Comparison of ENCODE assay signal across 23 cellular contexts in the genomic region with DNA sequence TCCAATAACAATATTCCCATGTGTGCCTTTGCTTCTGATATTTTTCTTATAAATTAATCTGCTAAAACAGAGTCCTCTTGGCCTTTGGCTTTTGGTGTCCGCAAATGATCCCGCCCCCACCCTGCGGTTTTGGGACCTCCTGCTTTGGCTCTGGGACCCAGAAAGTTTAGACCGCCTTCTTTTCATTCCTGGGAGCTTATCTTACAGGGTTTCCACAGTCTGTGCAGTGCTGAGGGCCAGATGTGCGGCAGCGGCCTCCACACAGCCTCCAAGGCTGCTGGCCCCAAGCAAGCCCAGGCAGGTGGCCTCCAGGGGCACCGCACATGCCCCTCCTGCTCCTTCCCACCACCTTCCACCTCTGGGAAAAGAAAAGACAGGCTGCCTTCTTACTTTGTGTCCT.
DNase-seq lines count a peak whose midpoint lies in the region; ATAC-seq and TF ChIP-seq lines count a peak whose summit lies in the region.
"Had no signal": no experiment of that assay in that cellular context is flagged by ENCODE, and none has a peak within 500 bp of the region (broad histone marks: within the 10 kb centered on the region; RNA-seq: fewer than 3 reads in every experiment).

No MANE protein-coding gene starts in this region.

- no peaks in the 10 kb centered on the region for H3K79me2 ChIP-seq in GM23338 (replicated peaks; ENCODE audit: insufficient read depth)

- peaks cover 7% of the 10 kb centered on the region; the same call in 2 of the 3 replicates for H3K4me1 Mint-ChIP-seq in GM23338
- peaks cover under 1% of the 10 kb centered on the region; the same call in 1 of the 2 replicates for H3K4me1 Mint-ChIP-seq in HFFc6 (ENCODE audit: low read depth)
- H3K4me1 Mint-ChIP-seq: CD4-positive, CD25-positive, alpha-beta regulatory T cell had no signal

- no peaks in the 10 kb centered on the region for H3K9me2 ChIP-seq in GM23338 (ENCODE audit: insufficient read depth)

- no peak overlapping the region for H3K27ac Mint-ChIP-seq in GM23338
- H3K27ac Mint-ChIP-seq in HFFc6: no peak overlapping the region
- H3K27ac Mint-ChIP-seq: activated CD4-positive, alpha-beta T cell treated with anti-CD3 and anti-CD28 coated beads, Interleukin-2, amount 10 ng/mL, durations not matched to agents 24 days and 14 days; activated T-cell treated with anti-CD3 and anti-CD28 coated beads, Interleukin-2, amount 50 U/mL, for 72 hours; naive thymus-derived CD8-positive, alpha-beta T cell; T-helper 1 cell treated with Interleukin-12 subunit alpha and Interleukin-12 subunit beta and Interleukin-4 antibody, amounts not matched to agents 30 μg/mL and 1 μg/mL, for 36 hours had no signal

- H3K36me3 ChIP-seq in GM23338 (ENCODE audit: insufficient read depth) (no peaks in the 10 kb centered on the region), BE2C (no peaks in the 10 kb centered on the region)

- intact Hi-C loops in left ventricle myocardium superior (cut with micrococcal nuclease): no loop called here

- TF ChIP-seq CTCF in GM23338 (conservative IDR thresholded peaks at IDR 0.05; ENCODE audit: low read depth in 2 of 2): no peak
- TF ChIP-seq CTCF in coronary artery (IDR thresholded peaks at IDR 0.05): no peak
- no peak for TF ChIP-seq CTCF in BE2C (IDR thresholded peaks at IDR 0.05; ENCODE audit: low read depth, low read length)
- TF ChIP-seq CTCF in HFFc6 (IDR thresholded peaks at IDR 0.05): no peak

- peak overlapping the region; percentile 86 for H2AFZ ChIP-seq in GM23338

- H3K4me1 ChIP-seq in GM23338 (ENCODE audit: insufficient read depth): peaks cover under 1% of the 10 kb centered on the region; the same call in 1 of the 2 replicates
- H3K4me1 ChIP-seq in BE2C: no peaks in the 10 kb centered on the region
- H3K4me1 ChIP-seq: foreskin keratinocyte had no signal

- H3K27ac ChIP-seq in GM23338 (ENCODE audit: low read depth): no peak overlapping the region
- H3K27ac ChIP-seq in coronary artery: peak overlapping the region; percentile 17 to 73
- H3K27ac ChIP-seq: foreskin keratinocyte had no signal

- H3K4me3 Mint-ChIP-seq in GM23338: no peak overlapping the region
- H3K4me3 Mint-ChIP-seq in HFFc6: no peak overlapping the region
- H3K4me3 Mint-ChIP-seq: activated CD4-positive, alpha-beta T cell treated with anti-CD3 and anti-CD28 coated beads, Interleukin-2, amount 10 ng/mL, durations not matched to agents 24 days and 14 days; activated T-cell treated with anti-CD3 and anti-CD28 coated beads, Interleukin-2, amount 50 U/mL, for 72 hours; CD4-positive, CD25-positive, alpha-beta regulatory T cell; naive thymus-derived CD8-positive, alpha-beta T cell; T-helper 1 cell treated with Interleukin-12 subunit alpha and Interleukin-12 subunit beta and Interleukin-4 antibody, amounts not matched to agents 30 μg/mL and 1 μg/mL, for 36 hours had no signal

- no peaks in the 10 kb centered on the region for H4K20me1 ChIP-seq in GM23338 (replicated peaks; ENCODE audit: insufficient read depth)

- H3K9me3 ChIP-seq in BE2C: no peaks in the 10 kb centered on the region

- H3K27me3 Mint-ChIP-seq in GM23338 (ENCODE audit: insufficient read depth, low read depth, poor library complexity): peaks cover 5% of the 10 kb centered on the region
- peaks cover 11% of the 10 kb centered on the region for H3K27me3 Mint-ChIP-seq in HFFc6 (ENCODE audit: insufficient read depth)
- H3K27me3 Mint-ChIP-seq: naive thymus-derived CD8-positive, alpha-beta T cell had no signal

- H3F3A ChIP-seq in GM23338 (replicated peaks; ENCODE audit: low read depth): no peaks in the 10 kb centered on the region

- H3K36me3 Mint-ChIP-seq in GM23338 (ENCODE audit: low read depth) (no peaks in the 10 kb centered on the region), HFFc6 (ENCODE audit: low read depth) (no peaks in the 10 kb centered on the region)
- H3K36me3 Mint-ChIP-seq: CD4-positive, CD25-positive, alpha-beta regulatory T cell; naive thymus-derived CD8-positive, alpha-beta T cell had no signal

- DNase-seq in GM23338 (ENCODE audit: low spot score): no peak
- DNase-seq in coronary artery (ENCODE audit: low spot score): peak; percentile 81
- peak; percentile 51 for DNase-seq in left ventricle myocardium superior
- DNase-seq in stromal cell of bone marrow (ENCODE audit: low read depth): peak; percentile 30
- no peak for DNase-seq in BE2C
- no peak for DNase-seq in cerebellum (ENCODE audit: low spot score)
- no peak for DNase-seq in HFFc6
- DNase-seq: activated CD4-positive, alpha-beta T cell treated with anti-CD3 and anti-CD28 coated beads, Interleukin-2, amount 10 ng/mL, durations not matched to agents 24 days and 14 days; activated naive CD4-positive, alpha-beta T cell treated with anti-CD3 and anti-CD28 coated beads, Interleukin-2, amount 50 U/mL, for 16 hours; activated T-cell treated with anti-CD3 and anti-CD28 coated beads, Interleukin-2, amount 50 U/mL, for 72 hours; CD4-positive, CD25-positive, alpha-beta regulatory T cell; cortex of kidney; foreskin keratinocyte; H7; mesenchymal stem cell; naive thymus-derived CD8-positive, alpha-beta T cell; NCI-H1092 treated with DMSO at 0.1 percent for 48 hours; NCI-H2029; NCI-H446; stimulated activated CD8-positive, alpha-beta memory T cell treated with anti-CD3 and anti-CD28 coated beads, Interleukin-4, amount 100 ng/mL, for 48 hours had no signal

- no peak overlapping the region for H3K4me2 ChIP-seq in GM23338

- H3K4me3 ChIP-seq in GM23338 (no peak overlapping the region), coronary artery (no peak overlapping the region), BE2C (ENCODE audit: low read depth, low read length) (no peak overlapping the region)

- no peak for ATAC-seq in GM23338
- peak; percentile 76 for ATAC-seq in left ventricle myocardium superior
- no peak for ATAC-seq in GM21723 (IDR thresholded peaks at IDR 0.05; ENCODE audit: unreplicated experiment)
- ATAC-seq: activated T-cell treated with anti-CD3 and anti-CD28 coated beads, Interleukin-2, amount 50 U/mL, for 72 hours; foreskin keratinocyte; naive thymus-derived CD8-positive, alpha-beta T cell; Panc1 had no signal

- H3K9me3 Mint-ChIP-seq in GM23338 (no peaks in the 10 kb centered on the region), HFFc6 (no peaks in the 10 kb centered on the region)
- H3K9me3 Mint-ChIP-seq: activated CD4-positive, alpha-beta T cell treated with anti-CD3 and anti-CD28 coated beads, Interleukin-2, amount 10 ng/mL, durations not matched to agents 24 days and 14 days; activated T-cell treated with anti-CD3 and anti-CD28 coated beads, Interleukin-2, amount 50 U/mL, for 72 hours; CD4-positive, CD25-positive, alpha-beta regulatory T cell; naive thymus-derived CD8-positive, alpha-beta T cell; T-helper 1 cell treated with Interleukin-12 subunit alpha and Interleukin-12 subunit beta and Interleukin-4 antibody, amounts not matched to agents 30 μg/mL and 1 μg/mL, for 36 hours had no signal

- no peaks in the 10 kb centered on the region for H3K27me3 ChIP-seq in GM23338 (ENCODE audit: insufficient read depth)
- no peaks in the 10 kb centered on the region for H3K27me3 ChIP-seq in BE2C

TF ChIP-seq in GM23338, 12 proteins besides CTCF, POLR2A, EP300 and RAD21 (continues in another document):
- no peak for TF ChIP-seq ETS1 (IDR thresholded peaks at IDR 0.05)
- no peak for TF ChIP-seq ZNF331 (CRISPR knock-in tag; IDR thresholded peaks at IDR 0.05; ENCODE audit: low read depth)
- TF ChIP-seq POLR2AphosphoS5 (IDR thresholded peaks at IDR 0.05; ENCODE audit: low read depth): no peak
- TF ChIP-seq NANOG (IDR thresholded peaks at IDR 0.05; ENCODE audit: borderline replicate concordance): no peak
- no peak for TF ChIP-seq STAT1 (IDR thresholded peaks at IDR 0.05; ENCODE audit: unreplicated experiment)
- TF ChIP-seq JUNB (IDR thresholded peaks at IDR 0.05; ENCODE audit: unreplicated experiment): no peak

Comparison
In these comparisons a context has a peak if more than half of its experiments do, and no peak if none do; other contexts are left out.
1. DNase-seq: peak in coronary artery (single experiment), left ventricle myocardium superior (single experiment) and stromal cell of bone marrow (single experiment); none in GM23338 (single experiment), BE2C (single experiment), cerebellum (single experiment) and HFFc6 (single experiment).